8 cellular contexts compared by ENCODE assay signal in genomic region chr1:155933591-155934096, GRCh38. TPM values are rescaled to one million over a fixed set of nuclear protein-coding genes. Genes with fewer than 3 reads are reported as not detected.
DNase-seq lines count a peak whose midpoint lies in the region; TF ChIP-seq lines count a peak whose summit lies in the region.

No MANE protein-coding gene starts in this region.

- peaks cover 33% of the 10 kb centered on the region for H4K20me1 ChIP-seq in SU-DHL-6 (ENCODE audit: low read depth, low read length)

- peak overlapping the region; percentile 94 for H3K9ac ChIP-seq in SU-DHL-6 (ENCODE audit: low read length)

- H3K9me3 ChIP-seq in SU-DHL-6 (ENCODE audit: insufficient read depth, low read length) (no peaks in the 10 kb centered on the region), iPS-18c (ENCODE audit: control insufficient read depth, insufficient read depth, low read length) (no peaks in the 10 kb centered on the region)

- peaks cover 54% of the 10 kb centered on the region for H3K79me2 ChIP-seq in SU-DHL-6 (ENCODE audit: insufficient read depth, low read length)

- DNase-seq in NCI-H748 (lab: John Stamatoyannopoulos, UW; ENCODE audit: unreplicated experiment) = peak; percentile 19
- DNase-seq in NCI-H748 treated with DMSO at 0.1 percent for 48 hours (lab: John Stamatoyannopoulos, UW) = no peak
- no peak for DNase-seq in NCI-H2171 treated with DMSO at 0.1 percent for 48 hours (lab: John Stamatoyannopoulos, UW)
- no peak for DNase-seq in activated CD4-positive, alpha-beta T cell treated with anti-CD3 and anti-CD28 coated beads for 48 hours
- DNase-seq in cerebellum (ENCODE audit: low spot score) = no peak

- H3K27ac ChIP-seq in SU-DHL-6 (ENCODE audit: low read depth, low read length) = peak overlapping the region; percentile 68
- peak overlapping the region; percentile 78 for H3K27ac ChIP-seq in temporal lobe (ENCODE audit: low read depth, low read length)

- H3K27me3 ChIP-seq in SU-DHL-6 (ENCODE audit: low read length) = no peaks in the 10 kb centered on the region

- peaks cover 39% of the 10 kb centered on the region for H3F3A ChIP-seq in SU-DHL-6 (ENCODE audit: insufficient read depth)

- H3K36me3 ChIP-seq in SU-DHL-6 (ENCODE audit: low read length) = peaks cover 34% of the 10 kb centered on the region

- H3K4me3 ChIP-seq in SU-DHL-6 (ENCODE audit: insufficient read depth, low read length, poor library complexity, severe bottlenecking) (peak overlapping the region; percentile 93), iPS-18c (ENCODE audit: insufficient read depth, low read depth, low read length) (peak overlapping the region; percentile 95)

- no peaks in the 10 kb centered on the region for H3K9me2 ChIP-seq in SU-DHL-6 (replicated peaks; ENCODE audit: insufficient read depth, low read length)

- no peak overlapping the region for H2AFZ ChIP-seq in SU-DHL-6 (ENCODE audit: low read depth, low read length, severe bottlenecking)

- H3K4me2 ChIP-seq in SU-DHL-6 (ENCODE audit: low read depth, low read length, poor library complexity, severe bottlenecking) = peak overlapping the region; percentile 88

- TF ChIP-seq CTCF in SU-DHL-6 (IDR thresholded peaks at IDR 0.05; ENCODE audit: insufficient read depth, low read length, poor library complexity, severe bottlenecking) = no peak

RNA-seq across cellular contexts. Expression of gene KHDC4, which starts 0.6 kb away (rescaled TPM):
- total RNA-seq in temporal lobe (24.8 TPM), cerebellum (43.2 TPM)

RNA-seq across cellular contexts. Expression of gene RXFP4, which starts 7.8 kb away (rescaled TPM):
- total RNA-seq in temporal lobe (not detected), cerebellum (not detected)

RNA-seq across cellular contexts. Expression of gene RIT1, which starts 22.5 kb away (rescaled TPM):
- total RNA-seq in temporal lobe = 22.6 TPM
- 26.2 TPM for total RNA-seq in cerebellum

RNA-seq across cellular contexts. Expression of gene ARHGEF2, which starts 44.7 kb away (rescaled TPM):
- total RNA-seq in temporal lobe (86.5 TPM), cerebellum (78.8 TPM)
